9 cellular contexts compared by ENCODE assay signal in the genomic region with DNA sequence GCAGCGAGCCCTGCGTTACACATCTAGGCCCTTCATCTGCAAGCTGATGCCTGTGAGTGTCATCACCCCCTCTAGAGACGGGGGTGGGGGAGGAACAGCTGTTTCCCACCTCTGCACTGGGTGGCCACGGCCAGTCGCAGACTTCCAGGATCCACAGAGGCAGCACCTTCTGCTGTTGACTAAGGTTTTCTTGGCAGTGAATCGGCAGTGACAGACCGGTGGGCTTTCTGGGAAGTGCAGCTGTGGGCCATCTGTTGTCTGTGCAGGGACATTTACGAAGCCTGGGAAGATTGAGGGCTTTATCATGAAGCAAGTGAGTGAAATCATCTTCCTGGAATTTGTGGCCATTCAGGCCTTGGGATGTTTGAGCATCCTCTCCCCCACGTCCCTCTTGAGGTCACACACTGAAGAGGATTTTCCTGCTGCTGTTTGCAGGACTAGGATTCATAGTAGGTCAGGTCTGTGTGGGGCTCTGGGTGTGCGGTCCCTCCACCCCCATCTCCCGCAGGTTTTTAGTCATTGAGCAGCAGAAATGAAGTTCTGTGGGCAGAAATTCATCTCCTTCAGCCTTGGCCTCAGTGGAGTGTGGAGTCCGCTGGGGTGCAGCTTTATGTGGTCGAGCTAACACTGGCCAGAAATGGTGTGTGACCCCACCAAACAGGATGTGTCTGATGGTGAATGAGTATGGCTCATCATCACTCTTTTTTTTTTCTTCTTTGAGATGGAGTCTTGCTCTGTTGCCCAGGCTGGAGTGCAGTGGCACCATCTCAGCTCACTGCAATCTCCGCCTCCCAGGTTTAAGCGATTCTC. TPM values are rescaled to one million over a fixed set of nuclear protein-coding genes. Genes with fewer than 3 reads are reported as not detected.
DNase-seq lines count a peak whose midpoint lies in the region; FAIRE-seq and TF ChIP-seq lines count a peak whose summit lies in the region.
"Had no signal": no experiment of that assay in that cellular context is flagged by ENCODE, and none has a peak within 500 bp of the region (broad histone marks: within the 10 kb centered on the region; RNA-seq: fewer than 3 reads in every experiment).

No MANE protein-coding gene starts in this region.

- H3K18ac ChIP-seq in H1 (ENCODE audit: extremely low read depth, low read length) (no peak overlapping the region), trophoblast cell (ENCODE audit: low read length) (no peak overlapping the region)

- no peak for TF ChIP-seq EP300 in H1 (IDR thresholded peaks at IDR 0.05; ENCODE audit: borderline replicate concordance in 1 of 2, low read depth in 2 of 2, low read length in 2 of 2)

- H3K23ac ChIP-seq in H1 (ENCODE audit: insufficient read length) (no peak overlapping the region), trophoblast cell (ENCODE audit: low read length) (no peak overlapping the region)

- no peak overlapping the region for H2BK12ac ChIP-seq in H1 (ENCODE audit: low read depth, low read length)
- H2BK12ac ChIP-seq in trophoblast cell (ENCODE audit: low read length), result no peak overlapping the region

- DNase-seq in ELF-1 (ENCODE audit: low read depth, low spot score), result peak; percentile 84
- DNase-seq in NCI-H2171 (lab: John Stamatoyannopoulos, UW), result peak; percentile 84
- no peak for DNase-seq in H1 (ENCODE audit: low read depth in 1 of 2, low spot score in 2 of 2)
- DNase-seq in trophoblast cell, result peak in 1 of 2 donors; percentile 48
- DNase-seq in SIG-M5 (lab: John Stamatoyannopoulos, UW), result no peak
- DNase-seq in DMS153 (lab: John Stamatoyannopoulos, UW), result no peak
- DNase-seq in GOT3 (lab: John Stamatoyannopoulos, UW), result no peak
- no peak for DNase-seq in D721Med (ENCODE audit: insufficient read length, low spot score)
- DNase-seq: mammary epithelial cell had no signal

- no peaks in the 10 kb centered on the region; the same call in 1 of the 2 replicates for H3K23me2 ChIP-seq in H1 (ENCODE audit: low read depth, low read length)

- H4K91ac ChIP-seq in H1 (replicated peaks; ENCODE audit: insufficient read length, low read length), result no peak overlapping the region
- peak overlapping the region; percentile 40 for H4K91ac ChIP-seq in trophoblast cell (ENCODE audit: low read depth, low read length)

- H3K79me2 ChIP-seq in H1 (ENCODE audit: control insufficient read depth in 1 of 2, insufficient read depth in 2 of 2, low read length in 2 of 2) (peaks cover 45 to 93% of the 10 kb centered on the region in 2 experiments), trophoblast cell (ENCODE audit: control insufficient read depth, insufficient read depth, low read length, poor library complexity) (peaks cover 39% of the 10 kb centered on the region)

- TF ChIP-seq CTCF in H1 (IDR thresholded peaks at IDR 0.05; ENCODE audit: control extremely low read depth in 1 of 3, insufficient read depth in 1 of 3, low read depth in 1 of 3, low read length in 3 of 3) (peak; percentile 26 to 42 (median 39); a peak in 2 of 4 replicates), D721Med (IDR thresholded peaks at IDR 0.05; ENCODE audit: insufficient read depth, missing control alignments) (no peak)

- 0 out of 2 replicates have a peak overlapping the region, but pooled peaks have one; percentile 18 for H4K8ac ChIP-seq in H1 (ENCODE audit: extremely low read depth, insufficient read depth, low read length)
- H4K8ac ChIP-seq in trophoblast cell (ENCODE audit: low read depth, low read length), result no peak overlapping the region

- TF ChIP-seq RAD21 in H1 (IDR thresholded peaks at IDR 0.05 in 1 of 2, conservative IDR thresholded peaks at IDR 0.05 in 1 of 2; ENCODE audit: low read depth in 2 of 2, low read length in 2 of 2), result peak; percentile 28 to 48; a peak in 3 of 4 replicates

- CTCF ChIA-PET in H1 (lab: Charles Lee; ENCODE audit: partially characterized antibody), result interaction anchor here (0.7 to 4.0 kb wide), 20 partner anchors 9 to 452 kb away, joined by 3 to 45 read pairs (median 4); no protein-coding TSS in a partner anchor

- FAIRE-seq in H1 (lab: Jason Lieb, UNC) (no peak), D721Med (lab: Jason Lieb, UNC) (no peak)

- POLR2A ChIA-PET in H1 (lab: Charles Lee; ENCODE audit: partially characterized antibody), result interaction anchor here (0.6 to 1.9 kb wide), 7 partner anchors 13 to 121 kb away, joined by 3 to 7 read pairs (median 4); a partner anchor contains a TSS

- H3K27me3 ChIP-seq in H1 (replicated peaks in 1 of 4; ENCODE audit: control insufficient read depth in 3 of 4, extremely low read depth in 1 of 4, insufficient read depth in 3 of 4, low read length in 3 of 4), result no peaks in the 10 kb centered on the region
- no peaks in the 10 kb centered on the region for H3K27me3 ChIP-seq in trophoblast cell (ENCODE audit: insufficient read depth, low read length)

- H3K4me1 ChIP-seq in H1 (replicated peaks in 1 of 4; ENCODE audit: control insufficient read depth in 3 of 4, insufficient read depth in 4 of 4, low read length in 3 of 4) (peaks cover 3 to 13% (median 8%) of the 10 kb centered on the region in 4 experiments), trophoblast cell (ENCODE audit: control insufficient read depth in 1 of 2, insufficient read depth in 2 of 2, low read length in 2 of 2) (peaks cover 30 to 51% of the 10 kb centered on the region in 2 experiments)

- no peak overlapping the region for H4K5ac ChIP-seq in H1 (ENCODE audit: insufficient read length, low read depth, low read length)

- H3K4ac ChIP-seq in H1 (replicated peaks; ENCODE audit: insufficient read length, low read depth, low read length), result no peak overlapping the region
- peak overlapping the region; percentile 1 for H3K4ac ChIP-seq in trophoblast cell (ENCODE audit: low read depth, low read length)

- H3K9ac ChIP-seq in H1 (replicated peaks in 1 of 4; ENCODE audit: extremely low read depth in 1 of 4, low read depth in 3 of 4, low read length in 3 of 4) (no peak overlapping the region; a peak in 1 of 7 replicates), trophoblast cell (ENCODE audit: low read length) (no peak overlapping the region)

- H3K4me3 ChIP-seq in H1 (ENCODE audit: extremely low read depth in 1 of 4, insufficient read depth in 2 of 4, low read depth in 3 of 4, low read length in 4 of 4), result no peak overlapping the region
- no peak overlapping the region for H3K4me3 ChIP-seq in trophoblast cell (ENCODE audit: low read depth, low read length)

- no peak for TF ChIP-seq POLR2A in H1 (IDR thresholded peaks at IDR 0.05; ENCODE audit: control extremely low read depth in 1 of 2, low read depth in 2 of 2, low read length in 2 of 2)

- peaks cover 14 to 35% of the 10 kb centered on the region in 2 experiments for H4K20me1 ChIP-seq in H1 (replicated peaks in 1 of 2; ENCODE audit: control insufficient read depth in 1 of 2, insufficient read depth in 2 of 2, low read length in 2 of 2)

- H2BK120ac ChIP-seq in H1 (replicated peaks; ENCODE audit: low read depth, low read length) (no peak overlapping the region), trophoblast cell (ENCODE audit: insufficient read depth, low read length, poor library complexity) (peak overlapping the region; percentile 0)

- H3K36me3 ChIP-seq in H1 (ENCODE audit: control insufficient read depth in 2 of 4, insufficient read depth in 4 of 4, low read length in 3 of 4), result peaks cover 0 to 11% (median 4%) of the 10 kb centered on the region in 4 experiments; a peak in 5 of 8 replicates
- peaks cover 6 to 11% of the 10 kb centered on the region in 2 experiments for H3K36me3 ChIP-seq in trophoblast cell (ENCODE audit: control insufficient read depth in 1 of 2, insufficient read depth in 2 of 2, low read length in 2 of 2)

- no peak overlapping the region for H3K56ac ChIP-seq in H1 (replicated peaks; ENCODE audit: insufficient read length, low read depth, low read length)

- H3K9me3 ChIP-seq in H1 (ENCODE audit: insufficient read depth in 2 of 2, low read depth in 1 of 2, low read length in 1 of 2) (no peaks in the 10 kb centered on the region), trophoblast cell (ENCODE audit: insufficient read depth, low read depth, low read length) (no peaks in the 10 kb centered on the region)

- no peak overlapping the region for H3K4me2 ChIP-seq in H1 (ENCODE audit: insufficient read depth in 1 of 2, low read depth in 2 of 2, low read length in 2 of 2)
- H3K4me2 ChIP-seq in trophoblast cell (ENCODE audit: low read length), result no peak overlapping the region

- H2BK5ac ChIP-seq in H1 (ENCODE audit: low read depth, low read length) (no peak overlapping the region), trophoblast cell (ENCODE audit: low read depth, low read length, poor library complexity) (peak overlapping the region; percentile 11)

- no peak overlapping the region for H2BK20ac ChIP-seq in H1 (ENCODE audit: low read length)

- H3K14ac ChIP-seq in H1 (ENCODE audit: insufficient read length) (no peak overlapping the region), trophoblast cell (ENCODE audit: low read length) (no peak overlapping the region)

- H2AK5ac ChIP-seq in H1 (ENCODE audit: low read depth, low read length), result 0 out of 2 replicates have a peak overlapping the region, but pooled peaks have one; percentile 53
- H2AK5ac ChIP-seq in trophoblast cell (ENCODE audit: low read length), result no peak overlapping the region

- no peak overlapping the region for H2BK15ac ChIP-seq in H1 (ENCODE audit: low read length)

- H3K27ac ChIP-seq in H1 (ENCODE audit: low read depth, low read length) (no peak overlapping the region), trophoblast cell (ENCODE audit: low read depth, low read length) (no peak overlapping the region)

- H4K12ac ChIP-seq in trophoblast cell (ENCODE audit: low read depth, low read length), result no peak overlapping the region

- peaks cover 27% of the 10 kb centered on the region for H3K79me1 ChIP-seq in H1 (ENCODE audit: low read depth, low read length)
- H3K79me1 ChIP-seq in trophoblast cell (ENCODE audit: low read length), result peaks cover 20% of the 10 kb centered on the region

- 83% methylated on average over 14 of the region's 15 CpGs; no CpG with 5 or more reads in 1 of the 2 experiments for WGBS in H1 (ENCODE audit: extremely low coverage in 1 of 2, insufficient coverage in 1 of 2, insufficient read length in 1 of 2, insufficient replicate concordance in 2 of 2, low coverage in 1 of 2, low lambda C conversion rate in 2 of 2, missing lambda C conversion rate in 1 of 2), 2 experiments
- no CpG with 5 or more reads among the region's 15 CpGs for WGBS in trophoblast cell (ENCODE audit: extremely low coverage, insufficient coverage, insufficient read length)

- no peak overlapping the region for H2AFZ ChIP-seq in H1 (ENCODE audit: low read length)
- no peak overlapping the region for H2AFZ ChIP-seq in trophoblast cell (ENCODE audit: insufficient read depth, low read length, poor library complexity)

RNA-seq across cellular contexts. Expression of a gene that starts 12.0 kb away (rescaled TPM):
- 56.7 and 60.0 TPM in 2 replicates for total RNA-seq in H1 (2021; fragmentation: NEBNext Ultra II Directional; extraction: Animal tissue kit (Norgen Biotek cat#: 25700))
- polyA plus RNA-seq in H1 (2011; rRNA removed), result 46.7 and 69.3 TPM in 2 replicates
- 69.5 TPM for polyA plus RNA-seq in H1 (2011; cell fraction: cytosol; rRNA removed)
- 180 TPM for polyA plus RNA-seq in H1 (2011; cell fraction: nucleus; rRNA removed)
- polyA plus RNA-seq in H1 (2012, experiment 1 of 2), result 38.8 to 53.2 TPM (median 48.6 TPM) in 4 replicates
- 42.4 TPM for polyA plus RNA-seq in H1 (2012, experiment 2 of 2)
- 34.5 TPM for polyA plus RNA-seq in H1 (2013, experiment 1 of 2)
- polyA plus RNA-seq in H1 (2013, experiment 2 of 2), result 33.4 TPM
- polyA minus RNA-seq in H1 (2011; rRNA and poly(A)+ RNA removed), result 49.7 and 65.7 TPM in 2 replicates
- 37.5 TPM for polyA minus RNA-seq in H1 (2011; cell fraction: cytosol; rRNA and poly(A)+ RNA removed)
- 62.2 TPM for polyA minus RNA-seq in H1 (2011; cell fraction: nucleus; rRNA and poly(A)+ RNA removed)
- polyA plus RNA-seq in trophoblast cell (2013), result 23.9 and 26.5 TPM in 2 replicates

RNA-seq across cellular contexts. Expression of a gene that starts 30.6 kb away (rescaled TPM):
- total RNA-seq in H1 (2021; fragmentation: NEBNext Ultra II Directional; extraction: Animal tissue kit (Norgen Biotek cat#: 25700)), result 47.9 and 49.4 TPM in 2 replicates
- 10.1 and 15.2 TPM in 2 replicates for polyA plus RNA-seq in H1 (2011; rRNA removed)
- 13.5 TPM for polyA plus RNA-seq in H1 (2011; cell fraction: cytosol; rRNA removed)
- polyA plus RNA-seq in H1 (2011; cell fraction: nucleus; rRNA removed), result 33.4 TPM
- 13.7 to 17.9 TPM (median 15.6 TPM) in 4 replicates for polyA plus RNA-seq in H1 (2012, experiment 1 of 2)
- 21.7 TPM for polyA plus RNA-seq in H1 (2012, experiment 2 of 2)
- 28.0 TPM for polyA plus RNA-seq in H1 (2013, experiment 1 of 2)
- 27.0 TPM for polyA plus RNA-seq in H1 (2013, experiment 2 of 2)
- polyA minus RNA-seq in H1 (2011; rRNA and poly(A)+ RNA removed), result 7.3 and 11.0 TPM in 2 replicates
- 17.7 TPM for polyA minus RNA-seq in H1 (2011; cell fraction: cytosol; rRNA and poly(A)+ RNA removed)
- 14.3 TPM for polyA minus RNA-seq in H1 (2011; cell fraction: nucleus; rRNA and poly(A)+ RNA removed)
- 33.2 and 33.8 TPM in 2 replicates for polyA plus RNA-seq in trophoblast cell (2013)

Comparison
In these comparisons a context has a peak if more than half of its experiments do, and no peak if none do; other contexts are left out.
1. DNase-seq: peak in ELF-1 (single experiment) and NCI-H2171 (single experiment); none in H1 (0 of 2), SIG-M5 (single experiment), DMS153 (single experiment), GOT3 (single experiment) and D721Med (single experiment).